8 cellular contexts compared by ENCODE assay signal in genomic region chr16:46883353-46883689, GRCh38. TPM values are rescaled to one million over a fixed set of nuclear protein-coding genes. Genes with fewer than 3 reads are reported as not detected.
DNase-seq lines count a peak whose midpoint lies in the region; FAIRE-seq and TF ChIP-seq lines count a peak whose summit lies in the region.

No MANE protein-coding gene starts in this region.

- H3K27me3 ChIP-seq in ectodermal cell (ENCODE audit: control insufficient read depth, insufficient read depth, low read length, poor library complexity, severe bottlenecking), result peaks cover 16% of the 10 kb centered on the region

- peak overlapping the region; percentile 74 for H3K27ac ChIP-seq in ectodermal cell (ENCODE audit: insufficient read depth, low read depth, low read length, poor library complexity, severe bottlenecking)

- DNase-seq in NCI-H1436 (lab: John Stamatoyannopoulos, UW) (peak; percentile 28), NCI-H1436 treated with DMSO at 0.1 percent for 48 hours (lab: John Stamatoyannopoulos, UW) (no peak), NCI-H774 (lab: John Stamatoyannopoulos, UW) (peak; percentile 38), nephron progenitor cell (no peak), GM19239 (ENCODE audit: insufficient read length, low spot score) (no peak), EL (no peak), NCI-H82 (lab: John Stamatoyannopoulos, UW) (no peak)

- H3K4me3 ChIP-seq in ectodermal cell (ENCODE audit: insufficient read depth, low read depth, low read length), result peak overlapping the region; percentile 77

- peaks cover 50% of the 10 kb centered on the region for H3K4me1 Mint-ChIP-seq in nephron progenitor cell

- H3K9me3 Mint-ChIP-seq in nephron progenitor cell, result no peaks in the 10 kb centered on the region

- H3K9me3 ChIP-seq in ectodermal cell (ENCODE audit: control insufficient read depth, low read length), result no peaks in the 10 kb centered on the region

- H3K4me3 Mint-ChIP-seq in nephron progenitor cell, result peak overlapping the region; percentile 92

- H3K27me3 Mint-ChIP-seq in nephron progenitor cell (ENCODE audit: low read depth, poor library complexity), result peaks cover 40% of the 10 kb centered on the region

- peak overlapping the region; percentile 94 for H3K27ac Mint-ChIP-seq in nephron progenitor cell

- H3K4me1 ChIP-seq in ectodermal cell (ENCODE audit: control insufficient read depth, insufficient read depth, low read length), result peaks cover 19% of the 10 kb centered on the region

- H3K36me3 Mint-ChIP-seq in nephron progenitor cell (ENCODE audit: low read depth), result peaks cover 5% of the 10 kb centered on the region

- H3K36me3 ChIP-seq in ectodermal cell (ENCODE audit: control insufficient read depth, insufficient read depth, low read length), result no peaks in the 10 kb centered on the region

- 35 to 42% methylated on average over 10 of the region's 10 CpGs for WGBS in ectodermal cell, 2 experiments

- no peak for FAIRE-seq in GM19239 (lab: Jason Lieb, UNC)

- no peak for TF ChIP-seq CTCF in nephron progenitor cell (IDR thresholded peaks at IDR 0.05)

RNA-seq across cellular contexts. Expression of gene GPT2, which starts 0.8 kb away (rescaled TPM):
- 32.8 TPM for polyA plus RNA-seq in ectodermal cell (2013, experiment 1 of 4)
- polyA plus RNA-seq in ectodermal cell (2013, experiment 2 of 4), result 36.3 TPM
- 25.2 TPM for polyA plus RNA-seq in ectodermal cell (2013, experiment 3 of 4)
- 26.3 TPM for polyA plus RNA-seq in ectodermal cell (2013, experiment 4 of 4)

RNA-seq across cellular contexts. Expression of gene C16orf87, which starts 52.3 kb away (rescaled TPM):
- 28.2 TPM for polyA plus RNA-seq in ectodermal cell (2013, experiment 1 of 4)
- polyA plus RNA-seq in ectodermal cell (2013, experiment 2 of 4), result 29.7 TPM
- polyA plus RNA-seq in ectodermal cell (2013, experiment 3 of 4), result 24.3 TPM
- polyA plus RNA-seq in ectodermal cell (2013, experiment 4 of 4), result 29.8 TPM

Comparison
In these comparisons a context has a peak if more than half of its experiments do, and no peak if none do; other contexts are left out.
1. DNase-seq: peak in NCI-H1436 (single experiment) and NCI-H774 (single experiment); none in NCI-H1436 treated with DMSO at 0.1 percent for 48 hours (single experiment), nephron progenitor cell (single experiment), GM19239 (single experiment), EL (single experiment) and NCI-H82 (single experiment).